1 cellular context compared by ENCODE assay signal in the genomic region with DNA sequence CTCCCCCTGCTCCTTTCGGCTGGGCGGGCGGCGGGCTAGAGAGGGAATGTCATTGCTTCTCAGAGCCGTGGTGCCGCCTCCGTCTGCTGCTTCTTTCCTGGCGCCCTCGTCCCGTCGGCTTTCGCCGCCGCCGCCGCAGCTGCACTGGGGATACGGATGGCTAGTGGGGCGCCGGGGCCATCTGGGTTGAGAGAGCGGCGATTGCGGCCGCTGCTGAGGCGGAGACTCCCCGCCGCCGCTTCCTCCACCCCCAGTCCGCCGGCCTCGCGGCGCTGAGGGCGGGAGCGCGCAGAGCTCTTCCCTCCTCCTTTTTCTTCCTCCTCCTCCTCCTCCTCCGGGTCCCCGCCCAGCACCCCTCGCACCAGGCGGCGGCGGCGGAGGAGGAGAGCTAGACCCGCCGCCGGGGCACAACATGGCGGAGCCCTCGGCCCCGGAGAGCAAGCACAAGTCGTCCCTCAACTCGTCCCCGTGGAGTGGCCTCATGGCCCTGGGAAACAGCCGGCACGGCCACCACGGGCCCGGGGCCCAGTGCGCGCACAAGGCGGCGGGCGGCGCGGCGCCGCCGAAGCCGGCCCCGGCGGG.
TF ChIP-seq lines count a peak whose summit lies in the region.

A gene (plus strand): TSS at position 339 of the 582 bp plus-strand sequence. CDS start 74 bp downstream, at position 413.

TF ChIP-seq in K562, 482 proteins besides CTCF, POLR2A, EP300 and RAD21 (continued from another document and continues in another):
- TF ChIP-seq, protein P1, sequence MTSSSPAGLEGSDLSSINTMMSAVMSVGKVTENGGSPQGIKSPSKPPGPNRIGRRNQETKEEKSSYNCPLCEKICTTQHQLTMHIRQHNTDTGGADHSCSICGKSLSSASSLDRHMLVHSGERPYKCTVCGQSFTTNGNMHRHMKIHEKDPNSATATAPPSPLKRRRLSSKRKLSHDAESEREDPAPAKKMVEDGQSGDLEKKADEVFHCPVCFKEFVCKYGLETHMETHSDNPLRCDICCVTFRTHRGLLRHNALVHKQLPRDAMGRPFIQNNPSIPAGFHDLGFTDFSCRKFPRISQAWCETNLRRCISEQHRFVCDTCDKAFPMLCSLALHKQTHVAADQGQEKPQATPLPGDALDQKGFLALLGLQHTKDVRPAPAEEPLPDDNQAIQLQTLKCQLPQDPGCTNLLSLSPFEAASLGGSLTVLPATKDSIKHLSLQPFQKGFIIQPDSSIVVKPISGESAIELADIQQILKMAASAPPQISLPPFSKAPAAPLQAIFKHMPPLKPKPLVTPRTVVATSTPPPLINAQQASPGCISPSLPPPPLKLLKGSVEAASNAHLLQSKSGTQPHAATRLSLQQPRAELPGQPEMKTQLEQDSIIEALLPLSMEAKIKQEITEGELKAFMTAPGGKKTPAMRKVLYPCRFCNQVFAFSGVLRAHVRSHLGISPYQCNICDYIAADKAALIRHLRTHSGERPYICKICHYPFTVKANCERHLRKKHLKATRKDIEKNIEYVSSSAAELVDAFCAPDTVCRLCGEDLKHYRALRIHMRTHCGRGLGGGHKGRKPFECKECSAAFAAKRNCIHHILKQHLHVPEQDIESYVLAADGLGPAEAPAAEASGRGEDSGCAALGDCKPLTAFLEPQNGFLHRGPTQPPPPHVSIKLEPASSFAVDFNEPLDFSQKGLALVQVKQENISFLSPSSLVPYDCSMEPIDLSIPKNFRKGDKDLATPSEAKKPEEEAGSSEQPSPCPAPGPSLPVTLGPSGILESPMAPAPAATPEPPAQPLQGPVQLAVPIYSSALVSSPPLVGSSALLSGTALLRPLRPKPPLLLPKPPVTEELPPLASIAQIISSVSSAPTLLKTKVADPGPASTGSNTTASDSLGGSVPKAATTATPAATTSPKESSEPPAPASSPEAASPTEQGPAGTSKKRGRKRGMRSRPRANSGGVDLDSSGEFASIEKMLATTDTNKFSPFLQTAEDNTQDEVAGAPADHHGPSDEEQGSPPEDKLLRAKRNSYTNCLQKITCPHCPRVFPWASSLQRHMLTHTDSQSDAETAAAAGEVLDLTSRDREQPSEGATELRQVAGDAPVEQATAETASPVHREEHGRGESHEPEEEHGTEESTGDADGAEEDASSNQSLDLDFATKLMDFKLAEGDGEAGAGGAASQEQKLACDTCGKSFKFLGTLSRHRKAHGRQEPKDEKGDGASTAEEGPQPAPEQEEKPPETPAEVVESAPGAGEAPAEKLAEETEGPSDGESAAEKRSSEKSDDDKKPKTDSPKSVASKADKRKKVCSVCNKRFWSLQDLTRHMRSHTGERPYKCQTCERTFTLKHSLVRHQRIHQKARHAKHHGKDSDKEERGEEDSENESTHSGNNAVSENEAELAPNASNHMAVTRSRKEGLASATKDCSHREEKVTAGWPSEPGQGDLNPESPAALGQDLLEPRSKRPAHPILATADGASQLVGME (CRISPR knock-in tag; IDR thresholded peaks at IDR 0.05): 0 out of 2 replicates have a peak, but pooled peaks have one; percentile 41
- TF ChIP-seq ZNF764 (CRISPR knock-in tag; IDR thresholded peaks at IDR 0.05; ENCODE audit: low read depth) (peak; percentile 36; the same call in 1 of the 2 replicates), PCBP1 (IDR thresholded peaks at IDR 0.05; ENCODE audit: low read depth, low read length, poor library complexity, severe bottlenecking) (no peak), KDM2B (CRISPR knock-in tag; IDR thresholded peaks at IDR 0.05) (peak; percentile 66; the same call in 1 of the 2 replicates), FOXK2 (conservative IDR thresholded peaks at IDR 0.05 in 1 of 2, IDR thresholded peaks at IDR 0.05 in 1 of 2; ENCODE audit: low read depth in 2 of 2) (no peak), HSF4 (CRISPR knock-in tag; IDR thresholded peaks at IDR 0.05; ENCODE audit: borderline replicate concordance) (no peak), STAG1 (CRISPR knock-in tag; IDR thresholded peaks at IDR 0.05; ENCODE audit: borderline replicate concordance) (no peak), NUFIP1 (IDR thresholded peaks at IDR 0.05; ENCODE audit: partially characterized antibody) (no peak), MEF2D (tag; conservative IDR thresholded peaks at IDR 0.05; ENCODE audit: low read depth) (no peak), TAF7 (tag; IDR thresholded peaks at IDR 0.05) (peak; percentile 77), SRSF7 (optimal IDR thresholded peaks at IDR 0.05; ENCODE audit: low read depth, low read length) (no peak), BDP1 (IDR thresholded peaks at IDR 0.05; ENCODE audit: insufficient read depth, insufficient read length) (no peak), TAF1 (IDR thresholded peaks at IDR 0.05; ENCODE audit: control insufficient read depth, extremely low read depth, insufficient read depth, low read length, severe bottlenecking) (peak; percentile 79), GATAD2B (IDR thresholded peaks at IDR 0.05; ENCODE audit: borderline replicate concordance) (no peak), SRSF1 (IDR thresholded peaks at IDR 0.05; ENCODE audit: low read depth, low read length) (no peak), TBP (optimal IDR thresholded peaks at IDR 0.05; ENCODE audit: low read depth, low read length) (peak; percentile 87), PRPF4 (IDR thresholded peaks at IDR 0.05; ENCODE audit: insufficient read depth, low read depth, low read length, poor library complexity, severe bottlenecking) (peak; percentile 33), NCOA6 (IDR thresholded peaks at IDR 0.05) (no peak), MAFK (IDR thresholded peaks at IDR 0.05; ENCODE audit: low read length) (no peak), ZNF584 (CRISPR knock-in tag; IDR thresholded peaks at IDR 0.05; ENCODE audit: low read depth) (no peak)
- TF ChIP-seq, protein P2, sequence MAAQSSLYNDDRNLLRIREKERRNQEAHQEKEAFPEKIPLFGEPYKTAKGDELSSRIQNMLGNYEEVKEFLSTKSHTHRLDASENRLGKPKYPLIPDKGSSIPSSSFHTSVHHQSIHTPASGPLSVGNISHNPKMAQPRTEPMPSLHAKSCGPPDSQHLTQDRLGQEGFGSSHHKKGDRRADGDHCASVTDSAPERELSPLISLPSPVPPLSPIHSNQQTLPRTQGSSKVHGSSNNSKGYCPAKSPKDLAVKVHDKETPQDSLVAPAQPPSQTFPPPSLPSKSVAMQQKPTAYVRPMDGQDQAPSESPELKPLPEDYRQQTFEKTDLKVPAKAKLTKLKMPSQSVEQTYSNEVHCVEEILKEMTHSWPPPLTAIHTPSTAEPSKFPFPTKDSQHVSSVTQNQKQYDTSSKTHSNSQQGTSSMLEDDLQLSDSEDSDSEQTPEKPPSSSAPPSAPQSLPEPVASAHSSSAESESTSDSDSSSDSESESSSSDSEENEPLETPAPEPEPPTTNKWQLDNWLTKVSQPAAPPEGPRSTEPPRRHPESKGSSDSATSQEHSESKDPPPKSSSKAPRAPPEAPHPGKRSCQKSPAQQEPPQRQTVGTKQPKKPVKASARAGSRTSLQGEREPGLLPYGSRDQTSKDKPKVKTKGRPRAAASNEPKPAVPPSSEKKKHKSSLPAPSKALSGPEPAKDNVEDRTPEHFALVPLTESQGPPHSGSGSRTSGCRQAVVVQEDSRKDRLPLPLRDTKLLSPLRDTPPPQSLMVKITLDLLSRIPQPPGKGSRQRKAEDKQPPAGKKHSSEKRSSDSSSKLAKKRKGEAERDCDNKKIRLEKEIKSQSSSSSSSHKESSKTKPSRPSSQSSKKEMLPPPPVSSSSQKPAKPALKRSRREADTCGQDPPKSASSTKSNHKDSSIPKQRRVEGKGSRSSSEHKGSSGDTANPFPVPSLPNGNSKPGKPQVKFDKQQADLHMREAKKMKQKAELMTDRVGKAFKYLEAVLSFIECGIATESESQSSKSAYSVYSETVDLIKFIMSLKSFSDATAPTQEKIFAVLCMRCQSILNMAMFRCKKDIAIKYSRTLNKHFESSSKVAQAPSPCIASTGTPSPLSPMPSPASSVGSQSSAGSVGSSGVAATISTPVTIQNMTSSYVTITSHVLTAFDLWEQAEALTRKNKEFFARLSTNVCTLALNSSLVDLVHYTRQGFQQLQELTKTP (IDR thresholded peaks at IDR 0.05; ENCODE audit: low read depth in 1 of 2, partially characterized antibody in 2 of 2): no peak
- TF ChIP-seq, protein P3, sequence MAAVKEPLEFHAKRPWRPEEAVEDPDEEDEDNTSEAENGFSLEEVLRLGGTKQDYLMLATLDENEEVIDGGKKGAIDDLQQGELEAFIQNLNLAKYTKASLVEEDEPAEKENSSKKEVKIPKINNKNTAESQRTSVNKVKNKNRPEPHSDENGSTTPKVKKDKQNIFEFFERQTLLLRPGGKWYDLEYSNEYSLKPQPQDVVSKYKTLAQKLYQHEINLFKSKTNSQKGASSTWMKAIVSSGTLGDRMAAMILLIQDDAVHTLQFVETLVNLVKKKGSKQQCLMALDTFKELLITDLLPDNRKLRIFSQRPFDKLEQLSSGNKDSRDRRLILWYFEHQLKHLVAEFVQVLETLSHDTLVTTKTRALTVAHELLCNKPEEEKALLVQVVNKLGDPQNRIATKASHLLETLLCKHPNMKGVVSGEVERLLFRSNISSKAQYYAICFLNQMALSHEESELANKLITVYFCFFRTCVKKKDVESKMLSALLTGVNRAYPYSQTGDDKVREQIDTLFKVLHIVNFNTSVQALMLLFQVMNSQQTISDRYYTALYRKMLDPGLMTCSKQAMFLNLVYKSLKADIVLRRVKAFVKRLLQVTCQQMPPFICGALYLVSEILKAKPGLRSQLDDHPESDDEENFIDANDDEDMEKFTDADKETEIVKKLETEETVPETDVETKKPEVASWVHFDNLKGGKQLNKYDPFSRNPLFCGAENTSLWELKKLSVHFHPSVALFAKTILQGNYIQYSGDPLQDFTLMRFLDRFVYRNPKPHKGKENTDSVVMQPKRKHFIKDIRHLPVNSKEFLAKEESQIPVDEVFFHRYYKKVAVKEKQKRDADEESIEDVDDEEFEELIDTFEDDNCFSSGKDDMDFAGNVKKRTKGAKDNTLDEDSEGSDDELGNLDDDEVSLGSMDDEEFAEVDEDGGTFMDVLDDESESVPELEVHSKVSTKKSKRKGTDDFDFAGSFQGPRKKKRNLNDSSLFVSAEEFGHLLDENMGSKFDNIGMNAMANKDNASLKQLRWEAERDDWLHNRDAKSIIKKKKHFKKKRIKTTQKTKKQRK (IDR thresholded peaks at IDR 0.05; ENCODE audit: borderline replicate concordance, low read depth, low read length): no peak
- TF ChIP-seq, protein P4, sequence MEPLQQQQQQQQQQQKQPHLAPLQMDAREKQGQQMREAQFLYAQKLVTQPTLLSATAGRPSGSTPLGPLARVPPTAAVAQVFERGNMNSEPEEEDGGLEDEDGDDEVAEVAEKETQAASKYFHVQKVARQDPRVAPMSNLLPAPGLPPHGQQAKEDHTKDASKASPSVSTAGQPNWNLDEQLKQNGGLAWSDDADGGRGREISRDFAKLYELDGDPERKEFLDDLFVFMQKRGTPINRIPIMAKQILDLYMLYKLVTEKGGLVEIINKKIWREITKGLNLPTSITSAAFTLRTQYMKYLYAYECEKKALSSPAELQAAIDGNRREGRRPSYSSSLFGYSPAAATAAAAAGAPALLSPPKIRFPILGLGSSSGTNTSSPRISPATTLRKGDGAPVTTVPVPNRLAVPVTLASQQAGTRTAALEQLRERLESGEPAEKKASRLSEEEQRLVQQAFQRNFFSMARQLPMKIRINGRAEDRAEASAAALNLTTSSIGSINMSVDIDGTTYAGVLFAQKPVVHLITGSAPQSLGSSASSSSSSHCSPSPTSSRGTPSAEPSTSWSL (CRISPR knock-in tag; IDR thresholded peaks at IDR 0.05; ENCODE audit: borderline replicate concordance): peak; percentile 52; the same call in 1 of the 2 replicates
- TF ChIP-seq, protein P5, sequence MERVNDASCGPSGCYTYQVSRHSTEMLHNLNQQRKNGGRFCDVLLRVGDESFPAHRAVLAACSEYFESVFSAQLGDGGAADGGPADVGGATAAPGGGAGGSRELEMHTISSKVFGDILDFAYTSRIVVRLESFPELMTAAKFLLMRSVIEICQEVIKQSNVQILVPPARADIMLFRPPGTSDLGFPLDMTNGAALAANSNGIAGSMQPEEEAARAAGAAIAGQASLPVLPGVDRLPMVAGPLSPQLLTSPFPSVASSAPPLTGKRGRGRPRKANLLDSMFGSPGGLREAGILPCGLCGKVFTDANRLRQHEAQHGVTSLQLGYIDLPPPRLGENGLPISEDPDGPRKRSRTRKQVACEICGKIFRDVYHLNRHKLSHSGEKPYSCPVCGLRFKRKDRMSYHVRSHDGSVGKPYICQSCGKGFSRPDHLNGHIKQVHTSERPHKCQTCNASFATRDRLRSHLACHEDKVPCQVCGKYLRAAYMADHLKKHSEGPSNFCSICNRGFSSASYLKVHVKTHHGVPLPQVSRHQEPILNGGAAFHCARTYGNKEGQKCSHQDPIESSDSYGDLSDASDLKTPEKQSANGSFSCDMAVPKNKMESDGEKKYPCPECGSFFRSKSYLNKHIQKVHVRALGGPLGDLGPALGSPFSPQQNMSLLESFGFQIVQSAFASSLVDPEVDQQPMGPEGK (CRISPR knock-in tag; IDR thresholded peaks at IDR 0.05; ENCODE audit: borderline replicate concordance): no peak
- TF ChIP-seq, protein P6, sequence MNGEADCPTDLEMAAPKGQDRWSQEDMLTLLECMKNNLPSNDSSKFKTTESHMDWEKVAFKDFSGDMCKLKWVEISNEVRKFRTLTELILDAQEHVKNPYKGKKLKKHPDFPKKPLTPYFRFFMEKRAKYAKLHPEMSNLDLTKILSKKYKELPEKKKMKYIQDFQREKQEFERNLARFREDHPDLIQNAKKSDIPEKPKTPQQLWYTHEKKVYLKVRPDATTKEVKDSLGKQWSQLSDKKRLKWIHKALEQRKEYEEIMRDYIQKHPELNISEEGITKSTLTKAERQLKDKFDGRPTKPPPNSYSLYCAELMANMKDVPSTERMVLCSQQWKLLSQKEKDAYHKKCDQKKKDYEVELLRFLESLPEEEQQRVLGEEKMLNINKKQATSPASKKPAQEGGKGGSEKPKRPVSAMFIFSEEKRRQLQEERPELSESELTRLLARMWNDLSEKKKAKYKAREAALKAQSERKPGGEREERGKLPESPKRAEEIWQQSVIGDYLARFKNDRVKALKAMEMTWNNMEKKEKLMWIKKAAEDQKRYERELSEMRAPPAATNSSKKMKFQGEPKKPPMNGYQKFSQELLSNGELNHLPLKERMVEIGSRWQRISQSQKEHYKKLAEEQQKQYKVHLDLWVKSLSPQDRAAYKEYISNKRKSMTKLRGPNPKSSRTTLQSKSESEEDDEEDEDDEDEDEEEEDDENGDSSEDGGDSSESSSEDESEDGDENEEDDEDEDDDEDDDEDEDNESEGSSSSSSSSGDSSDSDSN (IDR thresholded peaks at IDR 0.05; ENCODE audit: borderline replicate concordance in 1 of 2, low read depth in 2 of 2, low read length in 2 of 2): peak; percentile 44 to 76; a peak in 2 of 4 replicates
- TF ChIP-seq, protein P7, sequence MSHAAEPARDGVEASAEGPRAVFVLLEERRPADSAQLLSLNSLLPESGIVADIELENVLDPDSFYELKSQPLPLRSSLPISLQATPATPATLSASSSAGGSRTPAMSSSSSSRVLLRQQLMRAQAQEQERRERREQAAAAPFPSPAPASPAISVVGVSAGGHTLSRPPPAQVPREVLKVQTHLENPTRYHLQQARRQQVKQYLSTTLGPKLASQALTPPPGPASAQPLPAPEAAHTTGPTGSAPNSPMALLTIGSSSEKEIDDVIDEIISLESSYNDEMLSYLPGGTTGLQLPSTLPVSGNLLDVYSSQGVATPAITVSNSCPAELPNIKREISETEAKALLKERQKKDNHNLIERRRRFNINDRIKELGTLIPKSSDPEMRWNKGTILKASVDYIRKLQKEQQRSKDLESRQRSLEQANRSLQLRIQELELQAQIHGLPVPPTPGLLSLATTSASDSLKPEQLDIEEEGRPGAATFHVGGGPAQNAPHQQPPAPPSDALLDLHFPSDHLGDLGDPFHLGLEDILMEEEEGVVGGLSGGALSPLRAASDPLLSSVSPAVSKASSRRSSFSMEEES (CRISPR knock-in tag; IDR thresholded peaks at IDR 0.05): no peak
- TF ChIP-seq, protein P8, sequence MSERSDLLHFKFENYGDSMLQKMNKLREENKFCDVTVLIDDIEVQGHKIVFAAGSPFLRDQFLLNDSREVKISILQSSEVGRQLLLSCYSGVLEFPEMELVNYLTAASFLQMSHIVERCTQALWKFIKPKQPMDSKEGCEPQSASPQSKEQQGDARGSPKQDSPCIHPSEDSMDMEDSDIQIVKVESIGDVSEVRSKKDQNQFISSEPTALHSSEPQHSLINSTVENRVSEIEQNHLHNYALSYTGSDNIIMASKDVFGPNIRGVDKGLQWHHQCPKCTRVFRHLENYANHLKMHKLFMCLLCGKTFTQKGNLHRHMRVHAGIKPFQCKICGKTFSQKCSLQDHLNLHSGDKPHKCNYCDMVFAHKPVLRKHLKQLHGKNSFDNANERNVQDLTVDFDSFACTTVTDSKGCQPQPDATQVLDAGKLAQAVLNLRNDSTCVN (CRISPR knock-in tag; IDR thresholded peaks at IDR 0.05): no peak
